In genomic region chr15:98330258-98330657, GRCh38 we compare ENCODE assay signal across 14 cellular contexts.
"Had no signal": no experiment of that assay in that cellular context is flagged by ENCODE, and none has a peak within 500 bp of the region (broad histone marks: within the 10 kb centered on the region; RNA-seq: fewer than 3 reads in every experiment).

No MANE protein-coding gene starts in this region.

- ATAC-seq: T-cell had no signal

- DNase-seq: KBM-7, NCI-H1048, NCI-H1694, NCI-H187 treated with DMSO at 0.1 percent for 48 hours, NCI-H2107, NCI-H2227 treated with DMSO at 0.1 percent for 48 hours, NCI-H524, NCI-H526 treated with DMSO at 0.1 percent for 48 hours, NCI-H82, RPMI8226, SHP77, SK-N-SH, SW 1271, T-cell had no signal

- H3K9me3 ChIP-seq: SK-N-SH had no signal
